19 cellular contexts compared by ENCODE assay signal in genomic region chr7:102262536-102262935, GRCh38. TPM values are rescaled to one million over a fixed set of nuclear protein-coding genes. Genes with fewer than 3 reads are reported as not detected.
A peak's percentile ranks its signal among the peaks of the same experiment; 100 is the strongest.
DNase-seq lines count a peak whose midpoint lies in the region; FAIRE-seq and TF ChIP-seq lines count a peak whose summit lies in the region.
"Had no signal": no experiment of that assay in that cellular context is flagged by ENCODE, and none has a peak within 500 bp of the region (broad histone marks: within the 10 kb centered on the region; RNA-seq: fewer than 3 reads in every experiment).

No MANE protein-coding gene starts in this region.

- H3K4me3 ChIP-seq in BLaER1 = no peak overlapping the region
- no peak overlapping the region for H3K4me3 ChIP-seq in BLaER1 treated with 17β-estradiol and CSF1 and Interleukin-3, amounts not matched to agents 10 nM and 100 nM
- H3K4me3 ChIP-seq in kidney (ENCODE audit: low read length in 2 of 2) = no peak overlapping the region
- H3K4me3 ChIP-seq in lower leg skin (ENCODE audit: low read depth, poor library complexity, severe bottlenecking) = no peak overlapping the region
- H3K4me3 ChIP-seq: HAP-1 had no signal

- H3K4me2 ChIP-seq in BLaER1 = peak overlapping the region; percentile 37
- peak overlapping the region in 6 of 11 experiments; percentile 3 to 31 (median 14); a peak in 3 of 22 replicates for H3K4me2 ChIP-seq in BLaER1 treated with 17β-estradiol and CSF1 and Interleukin-3, amounts not matched to agents 10 nM and 100 nM

- no peaks in the 10 kb centered on the region for H3K9me3 ChIP-seq in BLaER1
- H3K9me3 ChIP-seq in BLaER1 treated with 17β-estradiol and CSF1 and Interleukin-3, amounts not matched to agents 10 nM and 100 nM (replicated peaks in 1 of 11) = no peaks in the 10 kb centered on the region
- no peaks in the 10 kb centered on the region for H3K9me3 ChIP-seq in kidney (ENCODE audit: control insufficient read depth in 1 of 2, low read length in 2 of 2)
- H3K9me3 ChIP-seq: HAP-1 had no signal

- TF ChIP-seq POLR2A in lower leg skin (IDR thresholded peaks at IDR 0.05) = no peak

- TF ChIP-seq CTCF in kidney (IDR thresholded peaks at IDR 0.05; ENCODE audit: borderline replicate concordance, extremely low read depth, insufficient read depth) (no peak), lower leg skin (IDR thresholded peaks at IDR 0.05) (no peak)

- no peak overlapping the region for H3K9ac ChIP-seq in BLaER1
- no peak overlapping the region for H3K9ac ChIP-seq in BLaER1 treated with 17β-estradiol and CSF1 and Interleukin-3, amounts not matched to agents 10 nM and 100 nM
- no peak overlapping the region for H3K9ac ChIP-seq in kidney (ENCODE audit: low read length in 2 of 2)

- H3K36me3 ChIP-seq in BLaER1 (0 out of 2 replicates have a peak, but pooled peaks cover 16% of the 10 kb centered on the region), kidney (ENCODE audit: control insufficient read depth in 1 of 2, insufficient read depth in 2 of 2, low read length in 2 of 2) (no peaks in the 10 kb centered on the region)
- 0 out of 22 replicates have a peak, but pooled peaks cover 0 to 3% (median 0%) of the 10 kb centered on the region in 11 experiments for H3K36me3 ChIP-seq in BLaER1 treated with 17β-estradiol and CSF1 and Interleukin-3, amounts not matched to agents 10 nM and 100 nM
- H3K36me3 ChIP-seq: HAP-1 had no signal

- H4K20me1 ChIP-seq in BLaER1 = peaks cover 39% of the 10 kb centered on the region; the same call in 1 of the 2 replicates
- peaks cover 0 to 37% (median 0%) of the 10 kb centered on the region in 11 experiments; a peak in 4 of 22 replicates for H4K20me1 ChIP-seq in BLaER1 treated with 17β-estradiol and CSF1 and Interleukin-3, amounts not matched to agents 10 nM and 100 nM

- DNase-seq in kidney (peak; percentile 41), retina (peak; percentile 80), HK-2 (ENCODE audit: unreplicated experiment) (no peak), lower leg skin (ENCODE audit: low spot score in 2 of 2) (no peak), NCI-H187 treated with DMSO at 0.1 percent for 48 hours (lab: John Stamatoyannopoulos, UW) (no peak)
- DNase-seq: Calu3; CD4-positive, alpha-beta memory T cell; COR-L47; DMS53; DMS79 treated with DMSO at 0.1 percent for 48 hours; GF-D8; GOT3; HFFc6 had no signal

- H3K27ac ChIP-seq in BLaER1 (no peak overlapping the region), kidney (ENCODE audit: low read depth in 2 of 2, low read length in 2 of 2) (no peak overlapping the region)
- peak overlapping the region in 3 of 11 experiments; percentile 3 to 30 (median 20); a peak in 4 of 22 replicates for H3K27ac ChIP-seq in BLaER1 treated with 17β-estradiol and CSF1 and Interleukin-3, amounts not matched to agents 10 nM and 100 nM

- H3K4me1 ChIP-seq in BLaER1 (peaks cover 19% of the 10 kb centered on the region), kidney (ENCODE audit: control insufficient read depth in 1 of 2, insufficient read depth in 1 of 2, low read depth in 1 of 2, low read length in 2 of 2) (no peaks in the 10 kb centered on the region)
- H3K4me1 ChIP-seq in BLaER1 treated with 17β-estradiol and CSF1 and Interleukin-3, amounts not matched to agents 10 nM and 100 nM = peaks cover 8 to 32% (median 14%) of the 10 kb centered on the region in 10 experiments; a peak in 19 of 20 replicates
- H3K4me1 ChIP-seq: HAP-1 had no signal

- intact Hi-C loops in kidney (cut with DNase I) = no loop called here
- intact Hi-C loops in lower leg skin (cut with DNase I; ENCODE audit: low total_unique reads) = no loop called here

- no peaks in the 10 kb centered on the region for H3K27me3 ChIP-seq in BLaER1
- no peaks in the 10 kb centered on the region for H3K27me3 ChIP-seq in BLaER1 treated with 17β-estradiol and CSF1 and Interleukin-3, amounts not matched to agents 10 nM and 100 nM

- 78 to 88% methylated on average over 11 to 13 of the region's 13 CpGs for WGBS in lower leg skin, 2 donors

- no peak for FAIRE-seq in kidney (lab: Jason Lieb, UNC)
- FAIRE-seq: GM12891, GM18507, H54 had no signal

RNA-seq across cellular contexts. Expression of gene SH2B2, which starts 24.1 kb away (rescaled TPM):
- total RNA-seq in kidney (11.0 TPM), lower leg skin (10 to 100 TPM; 13.9 to 28.6 (median 20.6) TPM)
- 4.5 TPM for polyA plus RNA-seq in kidney (ENCODE audit: insufficient read depth, low read depth, low replicate concordance)

Comparison
In these comparisons a context has a peak if more than half of its experiments do, and no peak if none do; other contexts are left out.
1. DNase-seq: peak in kidney (single experiment) and retina (single experiment); none in HK-2 (single experiment), lower leg skin (0 of 2) and NCI-H187 treated with DMSO at 0.1 percent for 48 hours (single experiment).